In the genomic region with DNA sequence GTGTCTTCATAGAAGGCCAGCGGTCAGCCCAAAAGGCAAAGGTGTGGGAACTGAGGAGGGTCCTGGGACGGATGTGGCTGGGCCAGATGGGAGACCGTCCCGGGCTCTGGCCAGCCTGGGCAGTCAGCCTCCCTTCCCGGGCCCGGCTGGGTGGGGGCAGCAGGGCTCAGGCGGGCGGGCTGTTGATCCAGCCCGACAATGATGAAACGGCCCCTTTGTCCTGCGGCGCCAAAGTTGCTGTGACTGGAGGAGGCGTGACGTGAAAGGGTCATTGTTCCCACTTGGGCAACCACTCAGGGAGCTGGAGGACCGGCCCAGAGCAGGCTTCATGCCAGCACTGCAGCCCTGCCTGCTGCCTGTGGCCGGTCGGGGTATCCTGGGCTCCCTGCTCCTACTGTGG, we compare ENCODE assay signal across 10 cellular contexts. TPM values are rescaled to one million over a fixed set of nuclear protein-coding genes. Genes with fewer than 3 reads are reported as not detected.
A peak's percentile ranks its signal among the peaks of the same experiment; 100 is the strongest.
DNase-seq lines count a peak whose midpoint lies in the region; FAIRE-seq and TF ChIP-seq lines count a peak whose summit lies in the region.
"Had no signal": no experiment of that assay in that cellular context is flagged by ENCODE, and none has a peak within 500 bp of the region (broad histone marks: within the 10 kb centered on the region; RNA-seq: fewer than 3 reads in every experiment).

No MANE protein-coding gene starts in this region.

- H4K20me1 ChIP-seq in astrocyte (ENCODE audit: insufficient read depth, low read length), result no peaks in the 10 kb centered on the region

- H2AFZ ChIP-seq in astrocyte (ENCODE audit: low read depth, low read length), result peak overlapping the region; percentile 32

- no peak overlapping the region for H3K4me3 ChIP-seq in astrocyte (ENCODE audit: insufficient read depth, low read depth, low read length)
- H3K4me3 ChIP-seq: cardiac muscle cell had no signal

- H3K9me3 ChIP-seq in astrocyte (ENCODE audit: insufficient read depth, low read depth, low read length), result no peaks in the 10 kb centered on the region

- H3K4me2 ChIP-seq in astrocyte (ENCODE audit: low read length), result no peak overlapping the region

- peak overlapping the region; percentile 18 for H3K9ac ChIP-seq in astrocyte (ENCODE audit: low read length)

- H3K36me3 ChIP-seq in astrocyte (ENCODE audit: insufficient read depth, low read length), result no peaks in the 10 kb centered on the region
- H3K36me3 ChIP-seq: cardiac muscle cell had no signal

- H3K4me3 Mint-ChIP-seq in astrocyte (ENCODE audit: unreplicated experiment), result no peak overlapping the region
- no peak overlapping the region for H3K4me3 Mint-ChIP-seq in T-helper 2 cell treated with Interferon-gamma antibody and Interleukin-4, amounts not matched to agents 5 μg/mL and 100 μg/mL, for 36 hours
- H3K4me3 Mint-ChIP-seq: T-cell had no signal

- H3K27ac ChIP-seq in astrocyte (ENCODE audit: low read depth, low read length), result no peak overlapping the region
- H3K27ac ChIP-seq: cardiac muscle cell had no signal

- H3K27me3 ChIP-seq in astrocyte (ENCODE audit: insufficient read depth, low read length), result no peaks in the 10 kb centered on the region
- H3K27me3 ChIP-seq: cardiac muscle cell had no signal

- peak; percentile 55 for DNase-seq in AG08396 (ENCODE audit: low spot score)
- DNase-seq in astrocyte (ENCODE audit: low read depth), result peak; percentile 37
- peak; percentile 91 for DNase-seq in cardiac septum (ENCODE audit: low spot score)
- DNase-seq in occipital lobe (lab: John Stamatoyannopoulos, UW), result peak; percentile 92
- DNase-seq in stimulated activated CD4-positive, alpha-beta T cell treated with anti-CD3 and anti-CD28 coated beads, Interleukin-12 subunit alpha, Interleukin-12 subunit beta, amount 100 ng/mL, for 4 hours, result no peak
- DNase-seq in stimulated activated CD8-positive, alpha-beta memory T cell treated with anti-CD3 and anti-CD28 coated beads, Interleukin-4, amount 100 ng/mL, for 48 hours, result no peak
- DNase-seq in 8988T, result no peak
- no peak for DNase-seq in T-helper 2 cell treated with Interferon-gamma antibody and Interleukin-4, amounts not matched to agents 5 μg/mL and 100 μg/mL, for 36 hours (ENCODE audit: low spot score)
- DNase-seq: T-cell had no signal

- H3K4me1 ChIP-seq in astrocyte (ENCODE audit: insufficient read depth, low read length), result peaks cover 11% of the 10 kb centered on the region

- intact Hi-C loops in cardiac septum (cut with DNase I), result no loop called here

- FAIRE-seq in astrocyte (lab: Jason Lieb, UNC), result no peak

- peaks cover 17% of the 10 kb centered on the region for H3K27me3 Mint-ChIP-seq in astrocyte (ENCODE audit: low read depth, unreplicated experiment)
- H3K27me3 Mint-ChIP-seq in T-helper 2 cell treated with Interferon-gamma antibody and Interleukin-4, amounts not matched to agents 5 μg/mL and 100 μg/mL, for 36 hours (ENCODE audit: low read depth), result peaks cover 5% of the 10 kb centered on the region
- H3K27me3 Mint-ChIP-seq: T-cell had no signal

- H3K36me3 Mint-ChIP-seq in astrocyte (ENCODE audit: low read depth, unreplicated experiment), result no peaks in the 10 kb centered on the region
- H3K36me3 Mint-ChIP-seq in T-helper 2 cell treated with Interferon-gamma antibody and Interleukin-4, amounts not matched to agents 5 μg/mL and 100 μg/mL, for 36 hours (ENCODE audit: low read depth), result no peaks in the 10 kb centered on the region
- H3K36me3 Mint-ChIP-seq: T-cell had no signal

- TF ChIP-seq CTCF in astrocyte (IDR thresholded peaks at IDR 0.05; ENCODE audit: insufficient read depth, low read depth, low read length), result no peak

- H3K9me3 Mint-ChIP-seq in astrocyte (ENCODE audit: unreplicated experiment), result no peaks in the 10 kb centered on the region
- H3K9me3 Mint-ChIP-seq in T-helper 2 cell treated with Interferon-gamma antibody and Interleukin-4, amounts not matched to agents 5 μg/mL and 100 μg/mL, for 36 hours, result no peaks in the 10 kb centered on the region
- H3K9me3 Mint-ChIP-seq: T-cell had no signal

- no peaks in the 10 kb centered on the region for H3K79me2 ChIP-seq in astrocyte (ENCODE audit: insufficient read depth, low read length)

- no peak overlapping the region for H3K27ac Mint-ChIP-seq in astrocyte (ENCODE audit: unreplicated experiment)
- no peak overlapping the region for H3K27ac Mint-ChIP-seq in T-helper 2 cell treated with Interferon-gamma antibody and Interleukin-4, amounts not matched to agents 5 μg/mL and 100 μg/mL, for 36 hours
- H3K27ac Mint-ChIP-seq: T-cell had no signal

- H3K4me1 Mint-ChIP-seq in astrocyte (ENCODE audit: low read depth, unreplicated experiment), result peaks cover 2% of the 10 kb centered on the region
- H3K4me1 Mint-ChIP-seq in T-helper 2 cell treated with Interferon-gamma antibody and Interleukin-4, amounts not matched to agents 5 μg/mL and 100 μg/mL, for 36 hours (ENCODE audit: low read depth), result no peaks in the 10 kb centered on the region

RNA-seq across cellular contexts. Expression of gene DUSP7, which starts 16.5 kb away (rescaled TPM):
- total RNA-seq in astrocyte (24.2 and 24.9 TPM in 2 replicates), cardiac septum (21.2 TPM), occipital lobe (10.8 TPM)

RNA-seq across cellular contexts. Expression of gene RPL29, which starts 44.2 kb away (rescaled TPM):
- total RNA-seq in astrocyte (768 and 872 TPM in 2 replicates), cardiac septum (466 TPM), occipital lobe (778 TPM)

RNA-seq across cellular contexts. Expression of gene ACY1, which starts 56.5 kb away (rescaled TPM):
- total RNA-seq in astrocyte, result 16.4 and 21.1 TPM in 2 replicates
- 20.3 TPM for total RNA-seq in cardiac septum
- 2.8 TPM for total RNA-seq in occipital lobe

Comparison
In these comparisons a context has a peak if more than half of its experiments do, and no peak if none do; other contexts are left out.
1. DNase-seq: peak in AG08396 (single experiment), astrocyte (single experiment), cardiac septum (single experiment) and occipital lobe (single experiment); none in stimulated activated CD4-positive, alpha-beta T cell treated with anti-CD3 and anti-CD28 coated beads, Interleukin-12 subunit alpha, Interleukin-12 subunit beta, amount 100 ng/mL, for 4 hours (single experiment), stimulated activated CD8-positive, alpha-beta memory T cell treated with anti-CD3 and anti-CD28 coated beads, Interleukin-4, amount 100 ng/mL, for 48 hours (single experiment), 8988T (single experiment) and T-helper 2 cell treated with Interferon-gamma antibody and Interleukin-4, amounts not matched to agents 5 μg/mL and 100 μg/mL, for 36 hours (single experiment).